Comparison of ENCODE assay signal across 28 cellular contexts in the genomic region with DNA sequence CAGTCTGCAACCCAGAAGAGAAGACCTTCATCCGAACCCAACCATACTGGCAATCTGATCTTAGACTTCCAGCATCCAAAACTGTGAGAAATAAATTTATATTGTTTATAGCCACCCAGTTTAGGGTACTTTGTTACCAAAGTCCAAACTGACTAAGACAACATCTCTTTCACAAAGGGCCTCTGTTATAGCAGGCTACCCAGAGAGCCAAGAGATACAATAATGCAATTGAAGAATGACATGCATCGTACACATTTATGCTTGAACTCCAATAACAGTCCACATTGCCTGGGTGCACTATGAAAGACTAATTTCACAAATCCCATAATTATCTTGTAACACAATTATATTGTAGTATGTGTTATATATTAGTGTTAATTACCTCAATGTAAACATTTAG.
"Had no signal": no experiment of that assay in that cellular context is flagged by ENCODE, and none has a peak within 500 bp of the region (broad histone marks: within the 10 kb centered on the region; RNA-seq: fewer than 3 reads in every experiment).

No MANE protein-coding gene starts in this region.

- H3K36me3 Mint-ChIP-seq: activated CD4-positive, alpha-beta memory T cell treated with anti-CD3 and anti-CD28 coated beads for 36 hours; activated CD8-positive, alpha-beta memory T cell treated with anti-CD3 and anti-CD28 coated beads, Interleukin-2, amount 10 ng/mL, durations not matched to agents 7 days and 5 days; activated naive CD4-positive, alpha-beta T cell treated with anti-CD3 and anti-CD28 coated beads, Interleukin-2, amount 50 U/mL, for 24 hours; activated naive CD8-positive, alpha-beta T cell treated with anti-CD3 and anti-CD28 coated beads for 36 hours had no signal

- H3K27me3 Mint-ChIP-seq: activated B cell treated with CpG ODN at 0.5 μM for 24 hours; activated CD4-positive, alpha-beta memory T cell treated with anti-CD3 and anti-CD28 coated beads for 36 hours; activated CD4-positive, alpha-beta T cell treated with anti-CD3 and anti-CD28 coated beads, Interleukin-2, amount 10 ng/mL, durations not matched to agents 24 days and 14 days; activated CD8-positive, alpha-beta memory T cell treated with anti-CD3 and anti-CD28 coated beads, Interleukin-2, amount 10 ng/mL, durations not matched to agents 7 days and 5 days; activated naive CD4-positive, alpha-beta T cell treated with anti-CD3 and anti-CD28 coated beads, Interleukin-2, amount 50 U/mL, for 24 hours; activated naive CD8-positive, alpha-beta T cell treated with anti-CD3 and anti-CD28 coated beads for 36 hours; activated naive CD8-positive, alpha-beta T cell treated with anti-CD3 and anti-CD28 coated beads, Interleukin-2, amount 50 U/mL, for 24 hours; T-helper 17 cell had no signal

- H3K4me1 ChIP-seq: body of pancreas had no signal

- H3K9me3 Mint-ChIP-seq: activated B cell treated with CpG ODN at 0.5 μM for 24 hours; activated CD4-positive, alpha-beta memory T cell treated with anti-CD3 and anti-CD28 coated beads for 36 hours; activated CD4-positive, alpha-beta T cell treated with anti-CD3 and anti-CD28 coated beads, Interleukin-2, amount 10 ng/mL, durations not matched to agents 24 days and 14 days; activated naive CD4-positive, alpha-beta T cell treated with anti-CD3 and anti-CD28 coated beads for 36 hours; activated naive CD4-positive, alpha-beta T cell treated with anti-CD3 and anti-CD28 coated beads, Interleukin-2, amount 50 U/mL, for 24 hours; activated naive CD8-positive, alpha-beta T cell treated with anti-CD3 and anti-CD28 coated beads for 36 hours; activated naive CD8-positive, alpha-beta T cell treated with anti-CD3 and anti-CD28 coated beads, Interleukin-2, amount 50 U/mL, for 24 hours; activated T-helper 1 cell treated with anti-CD3 and anti-CD28 coated beads, Interleukin-12 subunit alpha, Interleukin-12 subunit beta, Interleukin-2, Interleukin-4 antibody, amounts not matched to agents 30 ng/mL and 10 ng/mL and 1 ng/mL, durations not matched to agents 14 hours and 24 hours and 36 hours; activated T-helper 2 cell treated with anti-CD3 and anti-CD28 coated beads, Interferon-gamma antibody, Interleukin-2, Interleukin-4, amounts not matched to agents 10 μg/mL and 5 μg/mL and 100 μg/mL, durations not matched to agents 14 hours and 24 hours and 36 hours; T-helper 2 cell treated with Interferon-gamma antibody and Interleukin-4, amounts not matched to agents 5 μg/mL and 100 μg/mL, for 36 hours had no signal

- H3K4me3 ChIP-seq: adrenal gland, body of pancreas, gastrocnemius medialis had no signal

- H3K4me1 Mint-ChIP-seq: activated B cell treated with CpG ODN at 0.5 μM for 24 hours had no signal

- H3K9me3 ChIP-seq: adrenal gland, body of pancreas, gastrocnemius medialis had no signal

- H3K27ac ChIP-seq: body of pancreas, gastrocnemius medialis, WERI-Rb-1 had no signal

- H3K27me3 ChIP-seq: adrenal gland, body of pancreas, gastrocnemius medialis had no signal

- H3K27ac Mint-ChIP-seq: activated B cell treated with CpG ODN at 0.5 μM for 24 hours; activated CD4-positive, alpha-beta memory T cell treated with anti-CD3 and anti-CD28 coated beads for 36 hours; activated CD4-positive, alpha-beta T cell treated with anti-CD3 and anti-CD28 coated beads, Interleukin-2, amount 10 ng/mL, durations not matched to agents 24 days and 14 days; activated CD8-positive, alpha-beta memory T cell treated with anti-CD3 and anti-CD28 coated beads, Interleukin-2, amount 10 ng/mL, durations not matched to agents 7 days and 5 days; activated CD8-positive, alpha-beta T cell treated with anti-CD3 and anti-CD28 coated beads, Interleukin-2, amount 10 ng/mL, durations not matched to agents 7 days and 5 days; activated naive CD4-positive, alpha-beta T cell treated with anti-CD3 and anti-CD28 coated beads for 36 hours; activated naive CD8-positive, alpha-beta T cell treated with anti-CD3 and anti-CD28 coated beads for 36 hours; activated naive CD8-positive, alpha-beta T cell treated with anti-CD3 and anti-CD28 coated beads, Interleukin-2, amount 50 U/mL, for 24 hours; activated T-helper 1 cell treated with anti-CD3 and anti-CD28 coated beads, Interleukin-12 subunit alpha, Interleukin-12 subunit beta, Interleukin-2, Interleukin-4 antibody, amounts not matched to agents 30 ng/mL and 10 ng/mL and 1 ng/mL, durations not matched to agents 14 hours and 24 hours and 36 hours; activated T-helper 2 cell treated with anti-CD3 and anti-CD28 coated beads, Interferon-gamma antibody, Interleukin-2, Interleukin-4, amounts not matched to agents 10 μg/mL and 5 μg/mL and 100 μg/mL, durations not matched to agents 14 hours and 24 hours and 36 hours; T-helper 17 cell; T-helper 2 cell treated with Interferon-gamma antibody and Interleukin-4, amounts not matched to agents 5 μg/mL and 100 μg/mL, for 36 hours had no signal

- DNase-seq: activated B cell treated with CpG ODN at 0.5 μM for 24 hours; activated CD4-positive, alpha-beta memory T cell treated with anti-CD3 and anti-CD28 coated beads for 36 hours; activated CD4-positive, alpha-beta T cell treated with anti-CD3 and anti-CD28 coated beads, Interleukin-2, amount 10 ng/mL, durations not matched to agents 24 days and 14 days; activated CD8-positive, alpha-beta memory T cell treated with anti-CD3 and anti-CD28 coated beads, Interleukin-2, amount 50 U/mL, for 4 hours; activated CD8-positive, alpha-beta T cell treated with anti-CD3 and anti-CD28 coated beads, Interleukin-2, amount 10 ng/mL, durations not matched to agents 7 days and 5 days; activated effector memory CD4-positive, alpha-beta T cell treated with anti-CD3 and anti-CD28 coated beads, Interleukin-2, amount 50 U/mL, for 16 hours; activated naive CD4-positive, alpha-beta T cell treated with anti-CD3 and anti-CD28 coated beads for 36 hours; activated naive CD8-positive, alpha-beta T cell treated with anti-CD3 and anti-CD28 coated beads for 36 hours; activated naive CD8-positive, alpha-beta T cell treated with anti-CD3 and anti-CD28 coated beads, Interleukin-2, amount 50 U/mL, for 24 hours; activated T-cell treated with anti-CD3 and anti-CD28 coated beads, Interleukin-2, amount 50 U/mL, for 1 hour; activated T-cell treated with anti-CD3 and anti-CD28 coated beads, Interleukin-2, amount 50 U/mL, for 48 hours; adrenal gland; amygdala; aorta; body of pancreas; cortex of kidney; effector CD4-positive, alpha-beta T cell; foreskin fibroblast; gastrocnemius medialis; T-helper 1 cell; T-helper 17 cell; T1000; WERI-Rb-1 had no signal

- H3K4me3 Mint-ChIP-seq: activated B cell treated with CpG ODN at 0.5 μM for 24 hours; activated CD4-positive, alpha-beta memory T cell treated with anti-CD3 and anti-CD28 coated beads for 36 hours; activated CD4-positive, alpha-beta T cell treated with anti-CD3 and anti-CD28 coated beads, Interleukin-2, amount 10 ng/mL, durations not matched to agents 24 days and 14 days; activated CD8-positive, alpha-beta memory T cell treated with anti-CD3 and anti-CD28 coated beads, Interleukin-2, amount 10 ng/mL, durations not matched to agents 7 days and 5 days; activated CD8-positive, alpha-beta T cell treated with anti-CD3 and anti-CD28 coated beads, Interleukin-2, amount 10 ng/mL, durations not matched to agents 7 days and 5 days; activated naive CD4-positive, alpha-beta T cell treated with anti-CD3 and anti-CD28 coated beads for 36 hours; activated naive CD4-positive, alpha-beta T cell treated with anti-CD3 and anti-CD28 coated beads, Interleukin-2, amount 50 U/mL, for 24 hours; activated naive CD8-positive, alpha-beta T cell treated with anti-CD3 and anti-CD28 coated beads for 36 hours; activated naive CD8-positive, alpha-beta T cell treated with anti-CD3 and anti-CD28 coated beads, Interleukin-2, amount 50 U/mL, for 24 hours; activated T-helper 1 cell treated with anti-CD3 and anti-CD28 coated beads, Interleukin-12 subunit alpha, Interleukin-12 subunit beta, Interleukin-2, Interleukin-4 antibody, amounts not matched to agents 30 ng/mL and 10 ng/mL and 1 ng/mL, durations not matched to agents 14 hours and 24 hours and 36 hours; T-helper 17 cell; T-helper 2 cell treated with Interferon-gamma antibody and Interleukin-4, amounts not matched to agents 5 μg/mL and 100 μg/mL, for 36 hours had no signal

- H3K36me3 ChIP-seq: adrenal gland, gastrocnemius medialis, WERI-Rb-1 had no signal
